ENCODE assay signal across 27 cellular contexts in the genomic region with DNA sequence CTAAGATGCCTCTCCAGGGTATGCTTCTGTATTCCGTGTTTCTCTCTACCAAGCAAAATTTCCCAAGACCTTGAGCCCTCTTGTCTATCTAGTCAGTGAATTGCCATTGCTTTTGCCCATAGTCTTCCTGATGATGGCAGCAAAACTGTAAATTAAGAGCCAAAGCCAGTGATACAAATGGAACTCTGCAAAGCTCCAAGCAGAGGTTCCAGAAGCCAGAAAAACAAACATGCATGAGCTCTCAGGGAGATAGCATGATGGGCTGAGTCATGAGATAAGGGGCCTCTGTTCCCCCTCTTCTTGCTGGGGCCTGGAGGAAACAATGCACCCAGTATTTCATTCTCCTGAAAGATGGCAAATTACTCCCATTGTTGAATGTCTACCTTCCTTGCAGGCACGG. TPM values are rescaled to one million over a fixed set of nuclear protein-coding genes. Genes with fewer than 3 reads are reported as not detected.
DNase-seq lines count a peak whose midpoint lies in the region; ATAC-seq and TF ChIP-seq lines count a peak whose summit lies in the region.
"Had no signal": no experiment of that assay in that cellular context is flagged by ENCODE, and none has a peak within 500 bp of the region (broad histone marks: within the 10 kb centered on the region; RNA-seq: fewer than 3 reads in every experiment).

No MANE protein-coding gene starts in this region.

- no peaks in the 10 kb centered on the region for H3F3A ChIP-seq in GM23338 (replicated peaks; ENCODE audit: low read depth)

- H3K4me3 ChIP-seq in GM23338 (no peak overlapping the region), lower lobe of right lung (no peak overlapping the region)
- H3K4me3 ChIP-seq: cardiac muscle cell, PC-9, thyroid gland had no signal

- TF ChIP-seq CTCF in GM23338 (conservative IDR thresholded peaks at IDR 0.05; ENCODE audit: low read depth in 2 of 2) (peak in 1 of 2 experiments; percentile 26; a peak in 2 of 4 replicates), lower lobe of right lung (IDR thresholded peaks at IDR 0.05) (no peak)

- H3K4me2 ChIP-seq in GM23338, result no peak overlapping the region
- H3K4me2 ChIP-seq: PC-9 had no signal

- no peaks in the 10 kb centered on the region for H4K20me1 ChIP-seq in GM23338 (replicated peaks; ENCODE audit: insufficient read depth)

- H3K4me1 Mint-ChIP-seq in GM23338, result no peaks in the 10 kb centered on the region
- peaks cover 8% of the 10 kb centered on the region for H3K4me1 Mint-ChIP-seq in activated naive CD4-positive, alpha-beta T cell treated with anti-CD3 and anti-CD28 coated beads for 36 hours (ENCODE audit: low read depth)
- H3K4me1 Mint-ChIP-seq: activated B cell treated with CpG ODN at 0.5 μM for 24 hours had no signal

- H3K4me3 Mint-ChIP-seq in GM23338, result no peak overlapping the region
- no peak overlapping the region for H3K4me3 Mint-ChIP-seq in activated naive CD4-positive, alpha-beta T cell treated with anti-CD3 and anti-CD28 coated beads for 36 hours
- H3K4me3 Mint-ChIP-seq: activated B cell treated with CpG ODN at 0.5 μM for 24 hours; activated CD4-positive, alpha-beta memory T cell treated with anti-CD3 and anti-CD28 coated beads, Interleukin-2, amount 10 ng/mL, durations not matched to agents 7 days and 5 days; HFFc6; mesothelial cell of epicardium; neural crest cell had no signal

- intact Hi-C loops in activated naive CD4-positive, alpha-beta T cell treated with anti-CD3 and anti-CD28 coated beads for 36 hours (cut with micrococcal nuclease), result loop anchor here (5.0 kb wide), 1 partner anchor 392 kb away; no protein-coding TSS in a partner anchor
- intact Hi-C loops in lower lobe of right lung (cut with DNase I), result no loop called here

- H3K79me2 ChIP-seq in GM23338 (replicated peaks; ENCODE audit: insufficient read depth), result no peaks in the 10 kb centered on the region

- ATAC-seq in GM23338 (no peak), GM18498 (IDR thresholded peaks at IDR 0.05; ENCODE audit: unreplicated experiment) (no peak), lower lobe of right lung (no peak)
- ATAC-seq: left colon had no signal

- H3K27ac Mint-ChIP-seq in GM23338, result no peak overlapping the region
- no peak overlapping the region for H3K27ac Mint-ChIP-seq in activated naive CD4-positive, alpha-beta T cell treated with anti-CD3 and anti-CD28 coated beads for 36 hours
- H3K27ac Mint-ChIP-seq: activated B cell treated with CpG ODN at 0.5 μM for 24 hours; activated CD4-positive, alpha-beta memory T cell treated with anti-CD3 and anti-CD28 coated beads, Interleukin-2, amount 10 ng/mL, durations not matched to agents 7 days and 5 days; HFFc6; mesothelial cell of epicardium; progenitor cell of endocrine pancreas had no signal

- peak; percentile 26 for DNase-seq in NCI-H748 (lab: John Stamatoyannopoulos, UW; ENCODE audit: unreplicated experiment)
- DNase-seq in NCI-H748 treated with DMSO at 0.1 percent for 48 hours (lab: John Stamatoyannopoulos, UW), result no peak
- no peak for DNase-seq in GM23338 (ENCODE audit: low spot score)
- DNase-seq in SK-MEL-5 (ENCODE audit: low read depth, low spot score), result peak; percentile 36
- peak; percentile 38 for DNase-seq in inferior parietal cortex (ENCODE audit: extremely low spot score)
- no peak for DNase-seq in activated naive CD4-positive, alpha-beta T cell treated with anti-CD3 and anti-CD28 coated beads for 36 hours
- DNase-seq in lower lobe of right lung, result no peak
- DNase-seq: activated B cell treated with CpG ODN at 0.5 μM for 24 hours; activated CD4-positive, alpha-beta memory T cell treated with anti-CD3 and anti-CD28 coated beads, Interleukin-2, amount 10 ng/mL, durations not matched to agents 7 days and 5 days; amygdala; DND-41; HFFc6; left colon; NCI-H1436; NCI-H82; PC-9; SIG-M5; small intestine; stimulated activated naive CD4-positive, alpha-beta T cell treated with Interleukin-2 at 50 U/mL for 16 hours; T-helper 2 cell; thyroid gland had no signal

- no peaks in the 10 kb centered on the region for H3K27me3 Mint-ChIP-seq in GM23338 (ENCODE audit: insufficient read depth, low read depth, poor library complexity)
- H3K27me3 Mint-ChIP-seq in activated naive CD4-positive, alpha-beta T cell treated with anti-CD3 and anti-CD28 coated beads for 36 hours (ENCODE audit: low read depth), result no peaks in the 10 kb centered on the region

- no peaks in the 10 kb centered on the region for H3K36me3 Mint-ChIP-seq in GM23338 (ENCODE audit: low read depth)
- no peaks in the 10 kb centered on the region for H3K36me3 Mint-ChIP-seq in activated naive CD4-positive, alpha-beta T cell treated with anti-CD3 and anti-CD28 coated beads for 36 hours (ENCODE audit: low read depth)
- H3K36me3 Mint-ChIP-seq: mesothelial cell of epicardium had no signal

- H3K4me1 ChIP-seq in GM23338 (ENCODE audit: insufficient read depth) (no peaks in the 10 kb centered on the region), lower lobe of right lung (no peaks in the 10 kb centered on the region)
- H3K4me1 ChIP-seq: thyroid gland had no signal

- in situ Hi-C loops in SK-MEL-5 (cut with HindIII; ENCODE audit: low pct_unique_long_range_greater_than_20kb, low sequenced_read_pairs), result no loop called here

- H2AFZ ChIP-seq in GM23338, result 0 out of 2 replicates have a peak overlapping the region, but pooled peaks have one; percentile 18
- H2AFZ ChIP-seq: PC-9 had no signal

- no peaks in the 10 kb centered on the region for H3K9me3 Mint-ChIP-seq in GM23338
- no peaks in the 10 kb centered on the region for H3K9me3 Mint-ChIP-seq in activated naive CD4-positive, alpha-beta T cell treated with anti-CD3 and anti-CD28 coated beads for 36 hours
- H3K9me3 Mint-ChIP-seq: activated B cell treated with CpG ODN at 0.5 μM for 24 hours; activated CD4-positive, alpha-beta memory T cell treated with anti-CD3 and anti-CD28 coated beads, Interleukin-2, amount 10 ng/mL, durations not matched to agents 7 days and 5 days; HFFc6; neural crest cell had no signal

- CTCF ChIA-PET in activated naive CD4-positive, alpha-beta T cell treated with anti-CD3 and anti-CD28 coated beads for 36 hours (lab: Charles Lee), result no interaction called here

- H3K9me3 ChIP-seq in lower lobe of right lung, result no peaks in the 10 kb centered on the region
- H3K9me3 ChIP-seq: thyroid gland had no signal

- no peaks in the 10 kb centered on the region for H3K9me2 ChIP-seq in GM23338 (ENCODE audit: insufficient read depth)

- H3K27me3 ChIP-seq in GM23338 (ENCODE audit: insufficient read depth) (no peaks in the 10 kb centered on the region), lower lobe of right lung (ENCODE audit: low read depth) (no peaks in the 10 kb centered on the region)
- H3K27me3 ChIP-seq: cardiac muscle cell, thyroid gland had no signal

- H3K36me3 ChIP-seq in GM23338 (ENCODE audit: insufficient read depth) (no peaks in the 10 kb centered on the region), lower lobe of right lung (no peaks in the 10 kb centered on the region)
- H3K36me3 ChIP-seq: cardiac muscle cell, thyroid gland had no signal

- H3K27ac ChIP-seq in GM23338 (ENCODE audit: low read depth) (no peak overlapping the region), lower lobe of right lung (no peak overlapping the region)
- H3K27ac ChIP-seq: C4-2B, cardiac muscle cell, PC-9, thyroid gland had no signal

TF ChIP-seq in GM23338, 12 proteins besides CTCF, POLR2A, EP300 and RAD21 (continues in another document):
- TF ChIP-seq JUNB (IDR thresholded peaks at IDR 0.05; ENCODE audit: unreplicated experiment) (no peak), EZH2phosphoT487 (IDR thresholded peaks at IDR 0.05; ENCODE audit: unreplicated experiment) (no peak), EZH2 (IDR thresholded peaks at IDR 0.05; ENCODE audit: low read depth, unreplicated experiment) (no peak), CREB1 (CRISPR knock-in tag; IDR thresholded peaks at IDR 0.05; ENCODE audit: low read depth) (no peak), ZNF114 (CRISPR knock-in tag; IDR thresholded peaks at IDR 0.05) (no peak)
- TF ChIP-seq, protein P1, sequence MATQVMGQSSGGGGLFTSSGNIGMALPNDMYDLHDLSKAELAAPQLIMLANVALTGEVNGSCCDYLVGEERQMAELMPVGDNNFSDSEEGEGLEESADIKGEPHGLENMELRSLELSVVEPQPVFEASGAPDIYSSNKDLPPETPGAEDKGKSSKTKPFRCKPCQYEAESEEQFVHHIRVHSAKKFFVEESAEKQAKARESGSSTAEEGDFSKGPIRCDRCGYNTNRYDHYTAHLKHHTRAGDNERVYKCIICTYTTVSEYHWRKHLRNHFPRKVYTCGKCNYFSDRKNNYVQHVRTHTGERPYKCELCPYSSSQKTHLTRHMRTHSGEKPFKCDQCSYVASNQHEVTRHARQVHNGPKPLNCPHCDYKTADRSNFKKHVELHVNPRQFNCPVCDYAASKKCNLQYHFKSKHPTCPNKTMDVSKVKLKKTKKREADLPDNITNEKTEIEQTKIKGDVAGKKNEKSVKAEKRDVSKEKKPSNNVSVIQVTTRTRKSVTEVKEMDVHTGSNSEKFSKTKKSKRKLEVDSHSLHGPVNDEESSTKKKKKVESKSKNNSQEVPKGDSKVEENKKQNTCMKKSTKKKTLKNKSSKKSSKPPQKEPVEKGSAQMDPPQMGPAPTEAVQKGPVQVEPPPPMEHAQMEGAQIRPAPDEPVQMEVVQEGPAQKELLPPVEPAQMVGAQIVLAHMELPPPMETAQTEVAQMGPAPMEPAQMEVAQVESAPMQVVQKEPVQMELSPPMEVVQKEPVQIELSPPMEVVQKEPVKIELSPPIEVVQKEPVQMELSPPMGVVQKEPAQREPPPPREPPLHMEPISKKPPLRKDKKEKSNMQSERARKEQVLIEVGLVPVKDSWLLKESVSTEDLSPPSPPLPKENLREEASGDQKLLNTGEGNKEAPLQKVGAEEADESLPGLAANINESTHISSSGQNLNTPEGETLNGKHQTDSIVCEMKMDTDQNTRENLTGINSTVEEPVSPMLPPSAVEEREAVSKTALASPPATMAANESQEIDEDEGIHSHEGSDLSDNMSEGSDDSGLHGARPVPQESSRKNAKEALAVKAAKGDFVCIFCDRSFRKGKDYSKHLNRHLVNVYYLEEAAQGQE (IDR thresholded peaks at IDR 0.05; ENCODE audit: unreplicated experiment), result no peak

RNA-seq across cellular contexts. Expression of a gene that starts 24.7 kb away (rescaled TPM):
- 0.21 and 0.27 TPM in 2 replicates for total RNA-seq in GM23338 (2014; rRNA removed; shearing (Covaris generic))
- 0.52 and 0.71 TPM in 2 replicates for polyA plus RNA-seq in GM23338 (2016; fragmentation: Nextera tagmentation; extraction: Ambion mirVana)
- total RNA-seq in SK-MEL-5 (2014; rRNA removed; shearing (Covaris generic)), result 0.98 and 1.2 TPM in 2 replicates
- 0.50 and 1.0 TPM in 2 replicates for polyA plus RNA-seq in SK-MEL-5 (2015; cell fraction: cytosol; rRNA removed)
- polyA plus RNA-seq in SK-MEL-5 (2015; cell fraction: nucleus; rRNA removed), result 33.6 and 38.8 TPM in 2 replicates
- total RNA-seq in activated naive CD4-positive, alpha-beta T cell treated with anti-CD3 and anti-CD28 coated beads for 36 hours, result under 1 TPM; 0.81 to 0.88 TPM
- total RNA-seq in lower lobe of right lung, result 3.0 TPM

RNA-seq across cellular contexts. Expression of a gene that starts 55.2 kb away (rescaled TPM):
- 73.6 TPM in 2 replicates for total RNA-seq in GM23338 (2014; rRNA removed; shearing (Covaris generic))
- polyA plus RNA-seq in GM23338 (2016; fragmentation: Nextera tagmentation; extraction: Ambion mirVana), result 59.6 and 69.6 TPM in 2 replicates
- total RNA-seq in SK-MEL-5 (2014; rRNA removed; shearing (Covaris generic)), result 64.7 and 69.3 TPM in 2 replicates
- 60.1 and 66.4 TPM in 2 replicates for polyA plus RNA-seq in SK-MEL-5 (2015; cell fraction: cytosol; rRNA removed)
- 372 and 376 TPM in 2 replicates for polyA plus RNA-seq in SK-MEL-5 (2015; cell fraction: nucleus; rRNA removed)
- total RNA-seq in activated naive CD4-positive, alpha-beta T cell treated with anti-CD3 and anti-CD28 coated beads for 36 hours, result 10 to 100 TPM; 47.3 to 50.5 TPM
- total RNA-seq in lower lobe of right lung, result 46.9 TPM

Comparison
In these comparisons a context has a peak if more than half of its experiments do, and no peak if none do; other contexts are left out.
1. DNase-seq: peak in NCI-H748 (single experiment), SK-MEL-5 (single experiment) and inferior parietal cortex (single experiment); none in NCI-H748 treated with DMSO at 0.1 percent for 48 hours (single experiment), GM23338 (single experiment), activated naive CD4-positive, alpha-beta T cell treated with anti-CD3 and anti-CD28 coated beads for 36 hours (single experiment) and lower lobe of right lung (single experiment).